8 cellular contexts compared by ENCODE assay signal in genomic region chr17:48101012-48101720, GRCh38. TPM values are rescaled to one million over a fixed set of nuclear protein-coding genes. Genes with fewer than 3 reads are reported as not detected.
DNase-seq lines count a peak whose midpoint lies in the region; ATAC-seq and TF ChIP-seq lines count a peak whose summit lies in the region.

Gene CBX1 (minus strand): TSS chr17:48101478. CDS start chr17:48077004, 24,474 bp downstream.

- DNase-seq in DMS79 treated with DMSO at 0.1 percent for 48 hours (lab: John Stamatoyannopoulos, UW): peak; percentile 91
- peak; percentile 93 to 97 (median 94) for DNase-seq in Peyer's patch
- peak; percentile 95 to 96 for DNase-seq in activated T-cell treated with anti-CD3 and anti-CD28 coated beads, Interleukin-2, amount 50 U/mL, for 48 hours
- DNase-seq in esophagus muscularis mucosa (ENCODE audit: extremely low spot score): peak; percentile 97
- peak; percentile 86 for DNase-seq in stimulated activated CD8-positive, alpha-beta memory T cell treated with anti-CD3 and anti-CD28 coated beads, Interleukin-7, amount 100 ng/mL, for 24 hours (ENCODE audit: low read depth)

- H3K9me3 ChIP-seq in KOPT-K1 (ENCODE audit: insufficient read depth, low read length, poor library complexity, severe bottlenecking): peaks cover 7% of the 10 kb centered on the region
- no peaks in the 10 kb centered on the region for H3K9me3 ChIP-seq in Peyer's patch
- H3K9me3 ChIP-seq in esophagus muscularis mucosa: peaks cover 0 to 3% (median 0%) of the 10 kb centered on the region in 4 donors
- peaks cover 0 to 3% of the 10 kb centered on the region in 2 donors for H3K9me3 ChIP-seq in muscle layer of duodenum (ENCODE audit: control insufficient read depth in 1 of 2, low read length in 2 of 2)

- WGBS in esophagus muscularis mucosa: 0% methylated on average over 3 of the region's 79 CpGs

- no peak for TF ChIP-seq EP300 in esophagus muscularis mucosa (IDR thresholded peaks at IDR 0.05)

- TF ChIP-seq CTCF in Peyer's patch (IDR thresholded peaks at IDR 0.05) (no peak), esophagus muscularis mucosa (IDR thresholded peaks at IDR 0.05) (no peak)

- TF ChIP-seq POLR2A in Peyer's patch (IDR thresholded peaks at IDR 0.05) (peak in 1 of 2 donors; percentile 47), esophagus muscularis mucosa (IDR thresholded peaks at IDR 0.05; ENCODE audit: low read depth) (peak; percentile 57)

- H3K27me3 ChIP-seq in Peyer's patch (no peaks in the 10 kb centered on the region), esophagus muscularis mucosa (no peaks in the 10 kb centered on the region), muscle layer of duodenum (ENCODE audit: low read depth, low read length) (no peaks in the 10 kb centered on the region)

- peaks cover 0 to 8% (median 0%) of the 10 kb centered on the region in 4 donors for H3K4me1 ChIP-seq in Peyer's patch
- H3K4me1 ChIP-seq in esophagus muscularis mucosa: peaks cover 15 to 41% (median 26%) of the 10 kb centered on the region in 4 donors
- peaks cover 4% of the 10 kb centered on the region in 2 donors for H3K4me1 ChIP-seq in muscle layer of duodenum (ENCODE audit: control insufficient read depth in 1 of 2, insufficient read depth in 2 of 2, low read length in 2 of 2)

- peak; percentile 82 for ATAC-seq in GM21786 (IDR thresholded peaks at IDR 0.05; ENCODE audit: unreplicated experiment)

- H3K27ac ChIP-seq in KOPT-K1 (ENCODE audit: low read depth, low read length, poor library complexity, severe bottlenecking) (peak within 1 kb of the TSS; percentile 82), Peyer's patch (peak within 1 kb of the TSS; percentile 66 to 93 (median 88)), esophagus muscularis mucosa (replicated peaks in 1 of 4) (peak within 1 kb of the TSS; percentile 89 to 98 (median 94)), muscle layer of duodenum (ENCODE audit: low read length) (peak within 1 kb of the TSS; percentile 83)

- intact Hi-C loops in esophagus muscularis mucosa (cut with DNase I): no loop called here

- H3K4me3 ChIP-seq in Peyer's patch (peak within 1 kb of the TSS; percentile 80 to 91 (median 87)), esophagus muscularis mucosa (peak within 1 kb of the TSS; percentile 86 to 99 (median 94)), muscle layer of duodenum (ENCODE audit: low read depth in 1 of 2, low read length in 2 of 2) (peak within 1 kb of the TSS; percentile 69 to 94)

- H3K36me3 ChIP-seq in KOPT-K1 (ENCODE audit: insufficient read depth, low read length): peaks cover 7% of the 10 kb centered on the region
- H3K36me3 ChIP-seq in Peyer's patch: no peaks in the 10 kb centered on the region
- H3K36me3 ChIP-seq in esophagus muscularis mucosa: no peaks in the 10 kb centered on the region
- H3K36me3 ChIP-seq in muscle layer of duodenum (ENCODE audit: control insufficient read depth in 1 of 2, insufficient read depth in 2 of 2, low read length in 2 of 2): no peaks in the 10 kb centered on the region

RNA-seq across cellular contexts. Expression of gene CBX1, which starts in this region (rescaled TPM):
- total RNA-seq in Peyer's patch (10 to 100 TPM in 1 of 4 donors, 1 to 10 TPM in 3; 7.2 to 14.0 (median 8.5) TPM), esophagus muscularis mucosa (10 to 100 TPM; 32.1 to 59.5 (median 39.7) TPM)

Comparison
In these comparisons a context has a peak if more than half of its experiments do, and no peak if none do; other contexts are left out.
1. Peak in every context shown above with its lines: DNase-seq, ATAC-seq, H3K4me3 ChIP-seq and H3K27ac ChIP-seq.